Comparison of ENCODE assay signal across 8 cellular contexts in genomic region chr3:142595951-142596725, GRCh38. TPM values are rescaled to one million over a fixed set of nuclear protein-coding genes. Genes with fewer than 3 reads are reported as not detected.
DNase-seq lines count a peak whose midpoint lies in the region; ATAC-seq and TF ChIP-seq lines count a peak whose summit lies in the region.

A gene with protein sequence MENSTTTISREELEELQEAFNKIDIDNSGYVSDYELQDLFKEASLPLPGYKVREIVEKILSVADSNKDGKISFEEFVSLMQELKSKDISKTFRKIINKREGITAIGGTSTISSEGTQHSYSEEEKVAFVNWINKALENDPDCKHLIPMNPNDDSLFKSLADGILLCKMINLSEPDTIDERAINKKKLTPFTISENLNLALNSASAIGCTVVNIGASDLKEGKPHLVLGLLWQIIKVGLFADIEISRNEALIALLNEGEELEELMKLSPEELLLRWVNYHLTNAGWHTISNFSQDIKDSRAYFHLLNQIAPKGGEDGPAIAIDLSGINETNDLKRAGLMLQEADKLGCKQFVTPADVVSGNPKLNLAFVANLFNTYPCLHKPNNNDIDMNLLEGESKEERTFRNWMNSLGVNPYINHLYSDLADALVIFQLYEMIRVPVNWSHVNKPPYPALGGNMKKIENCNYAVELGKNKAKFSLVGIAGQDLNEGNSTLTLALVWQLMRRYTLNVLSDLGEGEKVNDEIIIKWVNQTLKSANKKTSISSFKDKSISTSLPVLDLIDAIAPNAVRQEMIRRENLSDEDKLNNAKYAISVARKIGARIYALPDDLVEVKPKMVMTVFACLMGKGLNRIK (plus strand): TSS chr3:142596393. CDS start chr3:142664238, 67,845 bp downstream.

- DNase-seq in AG10803 (ENCODE audit: low read depth) (peak; percentile 60), NCI-H2227 treated with DMSO at 0.1 percent for 48 hours (lab: John Stamatoyannopoulos, UW) (peak; percentile 78), cerebellum (ENCODE audit: low spot score) (peak; percentile 89), kidney glomerular epithelial cell (lab: John Stamatoyannopoulos, UW) (peak; percentile 90)
- DNase-seq in stimulated activated CD4-positive, alpha-beta T cell treated with anti-CD3 and anti-CD28 coated beads, Interleukin-1b, Interleukin-23, amount 100 ng/mL, for 1 hour (ENCODE audit: low read depth in 2 of 2), result peak; percentile 55 to 78

- peak; percentile 86 for ATAC-seq in HG03159 (IDR thresholded peaks at IDR 0.05; ENCODE audit: unreplicated experiment)
- ATAC-seq in activated CD4-positive, CD25-positive, alpha-beta regulatory T cell treated with anti-CD3 and anti-CD28 coated beads, Interleukin-2, amount 50 U/mL, for 24 hours, result peak; percentile 85 to 86

- TF ChIP-seq CTCF in AG10803 (conservative IDR thresholded peaks at IDR 0.05; ENCODE audit: low read length), result no peak

- in situ Hi-C loops in GM18951 (cut with MboI; ENCODE audit: low sequenced_read_pairs, unreplicated experiment), result loop anchor here (25.0 kb wide), 1 partner anchor 391 kb away; no protein-coding TSS in a partner anchor

- peak; percentile 73 for TF ChIP-seq POLR2A in GM18951 (IDR thresholded peaks at IDR 0.05; ENCODE audit: extremely low read depth, insufficient read depth, insufficient read length)

- H3K4me3 ChIP-seq in AG10803 (ENCODE audit: low read length), result peak within 1 kb of the TSS; percentile 81

RNA-seq across cellular contexts. Expression of the gene that starts here (rescaled TPM):
- 2.5 TPM for total RNA-seq in cerebellum

Comparison
In these comparisons a context has a peak if more than half of its experiments do, and no peak if none do; other contexts are left out.
1. Peak in every context shown above with its lines: DNase-seq, ATAC-seq and H3K4me3 ChIP-seq.